Comparison of ENCODE assay signal across 1 cellular context in genomic region chr9:121857941-121858340, GRCh38.
TF ChIP-seq lines count a peak whose summit lies in the region.

No MANE protein-coding gene starts in this region.

TF ChIP-seq in GM23338, 12 proteins besides CTCF, POLR2A, EP300 and RAD21 (continued from another document):
- TF ChIP-seq REST (IDR thresholded peaks at IDR 0.05; ENCODE audit: unreplicated experiment), result no peak
- TF ChIP-seq ZNF114 (CRISPR knock-in tag; IDR thresholded peaks at IDR 0.05), result no peak
- no peak for TF ChIP-seq EZH2 (IDR thresholded peaks at IDR 0.05; ENCODE audit: low read depth, unreplicated experiment)
- TF ChIP-seq ZNF331 (CRISPR knock-in tag; IDR thresholded peaks at IDR 0.05; ENCODE audit: low read depth), result no peak
